ENCODE assay signal across 1 cellular context in genomic region chr7:97104719-97105129, GRCh38.
TF ChIP-seq lines count a peak whose summit lies in the region.

No MANE protein-coding gene starts in this region.

TF ChIP-seq in GM12878, 131 proteins besides CTCF, POLR2A, EP300 and RAD21 (continued from another document and continues in another):
- TF ChIP-seq, protein P1, sequence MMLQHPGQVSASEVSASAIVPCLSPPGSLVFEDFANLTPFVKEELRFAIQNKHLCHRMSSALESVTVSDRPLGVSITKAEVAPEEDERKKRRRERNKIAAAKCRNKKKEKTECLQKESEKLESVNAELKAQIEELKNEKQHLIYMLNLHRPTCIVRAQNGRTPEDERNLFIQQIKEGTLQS (IDR thresholded peaks at IDR 0.05; ENCODE audit: borderline replicate concordance, extremely low read depth, low read depth, low read length): no peak
- no peak for TF ChIP-seq ZNF592 (IDR thresholded peaks at IDR 0.05)
- TF ChIP-seq ZSCAN29 (IDR thresholded peaks at IDR 0.05): no peak
- no peak for TF ChIP-seq MEF2A (IDR thresholded peaks at IDR 0.05; ENCODE audit: insufficient read depth, low read depth, low read length)
- no peak for TF ChIP-seq CBX5 (IDR thresholded peaks at IDR 0.05; ENCODE audit: low read depth)
- TF ChIP-seq LARP7 (IDR thresholded peaks at IDR 0.05): no peak
- no peak for TF ChIP-seq PAX5 (IDR thresholded peaks at IDR 0.05; ENCODE audit: borderline replicate concordance, low read depth, low read length)
- no peak for TF ChIP-seq BHLHE40 (IDR thresholded peaks at IDR 0.05; ENCODE audit: borderline replicate concordance in 1 of 2, low read depth in 2 of 2, low read length in 1 of 2)
- TF ChIP-seq NBN (IDR thresholded peaks at IDR 0.05): no peak
- TF ChIP-seq, protein P2, sequence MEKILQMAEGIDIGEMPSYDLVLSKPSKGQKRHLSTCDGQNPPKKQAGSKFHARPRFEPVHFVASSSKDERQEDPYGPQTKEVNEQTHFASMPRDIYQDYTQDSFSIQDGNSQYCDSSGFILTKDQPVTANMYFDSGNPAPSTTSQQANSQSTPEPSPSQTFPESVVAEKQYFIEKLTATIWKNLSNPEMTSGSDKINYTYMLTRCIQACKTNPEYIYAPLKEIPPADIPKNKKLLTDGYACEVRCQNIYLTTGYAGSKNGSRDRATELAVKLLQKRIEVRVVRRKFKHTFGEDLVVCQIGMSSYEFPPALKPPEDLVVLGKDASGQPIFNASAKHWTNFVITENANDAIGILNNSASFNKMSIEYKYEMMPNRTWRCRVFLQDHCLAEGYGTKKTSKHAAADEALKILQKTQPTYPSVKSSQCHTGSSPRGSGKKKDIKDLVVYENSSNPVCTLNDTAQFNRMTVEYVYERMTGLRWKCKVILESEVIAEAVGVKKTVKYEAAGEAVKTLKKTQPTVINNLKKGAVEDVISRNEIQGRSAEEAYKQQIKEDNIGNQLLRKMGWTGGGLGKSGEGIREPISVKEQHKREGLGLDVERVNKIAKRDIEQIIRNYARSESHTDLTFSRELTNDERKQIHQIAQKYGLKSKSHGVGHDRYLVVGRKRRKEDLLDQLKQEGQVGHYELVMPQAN (conservative IDR thresholded peaks at IDR 0.05): no peak
- no peak for TF ChIP-seq MYC (IDR thresholded peaks at IDR 0.05; ENCODE audit: insufficient read depth, insufficient read length, insufficient replicate concordance, low read length, severe bottlenecking)
- TF ChIP-seq SRF (IDR thresholded peaks at IDR 0.05; ENCODE audit: low read depth in 2 of 2, low read length in 2 of 2): no peak
- TF ChIP-seq TCF12 (IDR thresholded peaks at IDR 0.05; ENCODE audit: low read depth, low read length): 0 out of 2 replicates have a peak, but pooled peaks have one; percentile 37
- TF ChIP-seq TAF1 (IDR thresholded peaks at IDR 0.05; ENCODE audit: borderline replicate concordance, low read depth, low read length): no peak
- TF ChIP-seq YY1 (IDR thresholded peaks at IDR 0.05; ENCODE audit: low read depth, low read length): peak; percentile 50
- TF ChIP-seq SPI1 (IDR thresholded peaks at IDR 0.05; ENCODE audit: borderline replicate concordance, insufficient read depth, low read depth, low read length): no peak
- no peak for TF ChIP-seq RAD51 (IDR thresholded peaks at IDR 0.05)
- no peak for TF ChIP-seq ASH2L (IDR thresholded peaks at IDR 0.05; ENCODE audit: borderline replicate concordance, low read depth)
- TF ChIP-seq JUND (IDR thresholded peaks at IDR 0.05; ENCODE audit: low read depth, low read length): no peak
- no peak for TF ChIP-seq CEBPB (IDR thresholded peaks at IDR 0.05; ENCODE audit: borderline replicate concordance in 1 of 2, low read depth in 2 of 2, low read length in 2 of 2)
- TF ChIP-seq CBFB (IDR thresholded peaks at IDR 0.05; ENCODE audit: low read depth): peak; percentile 47; the same call in 1 of the 2 replicates
- no peak for TF ChIP-seq EGR1 (IDR thresholded peaks at IDR 0.05; ENCODE audit: borderline replicate concordance in 1 of 2, low read depth in 2 of 2, low read length in 2 of 2)
- no peak for TF ChIP-seq MTA2 (IDR thresholded peaks at IDR 0.05; ENCODE audit: low read depth)
- no peak for TF ChIP-seq JUNB (IDR thresholded peaks at IDR 0.05)
- TF ChIP-seq IKZF1 (conservative IDR thresholded peaks at IDR 0.05): no peak
- no peak for TF ChIP-seq MEF2B (IDR thresholded peaks at IDR 0.05; ENCODE audit: partially characterized antibody, poor library complexity, severe bottlenecking)
- no peak for TF ChIP-seq NR2F1 (conservative IDR thresholded peaks at IDR 0.05)
- TF ChIP-seq, protein P3, sequence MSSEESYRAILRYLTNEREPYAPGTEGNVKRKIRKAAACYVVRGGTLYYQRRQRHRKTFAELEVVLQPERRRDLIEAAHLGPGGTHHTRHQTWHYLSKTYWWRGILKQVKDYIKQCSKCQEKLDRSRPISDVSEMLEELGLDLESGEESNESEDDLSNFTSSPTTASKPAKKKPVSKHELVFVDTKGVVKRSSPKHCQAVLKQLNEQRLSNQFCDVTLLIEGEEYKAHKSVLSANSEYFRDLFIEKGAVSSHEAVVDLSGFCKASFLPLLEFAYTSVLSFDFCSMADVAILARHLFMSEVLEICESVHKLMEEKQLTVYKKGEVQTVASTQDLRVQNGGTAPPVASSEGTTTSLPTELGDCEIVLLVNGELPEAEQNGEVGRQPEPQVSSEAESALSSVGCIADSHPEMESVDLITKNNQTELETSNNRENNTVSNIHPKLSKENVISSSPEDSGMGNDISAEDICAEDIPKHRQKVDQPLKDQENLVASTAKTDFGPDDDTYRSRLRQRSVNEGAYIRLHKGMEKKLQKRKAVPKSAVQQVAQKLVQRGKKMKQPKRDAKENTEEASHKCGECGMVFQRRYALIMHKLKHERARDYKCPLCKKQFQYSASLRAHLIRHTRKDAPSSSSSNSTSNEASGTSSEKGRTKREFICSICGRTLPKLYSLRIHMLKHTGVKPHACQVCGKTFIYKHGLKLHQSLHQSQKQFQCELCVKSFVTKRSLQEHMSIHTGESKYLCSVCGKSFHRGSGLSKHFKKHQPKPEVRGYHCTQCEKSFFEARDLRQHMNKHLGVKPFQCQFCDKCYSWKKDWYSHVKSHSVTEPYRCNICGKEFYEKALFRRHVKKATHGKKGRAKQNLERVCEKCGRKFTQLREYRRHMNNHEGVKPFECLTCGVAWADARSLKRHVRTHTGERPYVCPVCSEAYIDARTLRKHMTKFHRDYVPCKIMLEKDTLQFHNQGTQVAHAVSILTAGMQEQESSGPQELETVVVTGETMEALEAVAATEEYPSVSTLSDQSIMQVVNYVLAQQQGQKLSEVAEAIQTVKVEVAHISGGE (CRISPR knock-in tag; IDR thresholded peaks at IDR 0.05): no peak
- no peak for TF ChIP-seq CREB1 (IDR thresholded peaks at IDR 0.05; ENCODE audit: low read depth)
- no peak for TF ChIP-seq WRNIP1 (IDR thresholded peaks at IDR 0.05; ENCODE audit: borderline replicate concordance, low read depth, low read length)
- no peak for TF ChIP-seq ZZZ3 (IDR thresholded peaks at IDR 0.05; ENCODE audit: control insufficient read depth, insufficient read length, low read depth)
- TF ChIP-seq BCL11A (IDR thresholded peaks at IDR 0.05; ENCODE audit: low read depth, low read length): no peak
- no peak for TF ChIP-seq NFIC (IDR thresholded peaks at IDR 0.05; ENCODE audit: low read depth, low read length)
- TF ChIP-seq, protein P4, sequence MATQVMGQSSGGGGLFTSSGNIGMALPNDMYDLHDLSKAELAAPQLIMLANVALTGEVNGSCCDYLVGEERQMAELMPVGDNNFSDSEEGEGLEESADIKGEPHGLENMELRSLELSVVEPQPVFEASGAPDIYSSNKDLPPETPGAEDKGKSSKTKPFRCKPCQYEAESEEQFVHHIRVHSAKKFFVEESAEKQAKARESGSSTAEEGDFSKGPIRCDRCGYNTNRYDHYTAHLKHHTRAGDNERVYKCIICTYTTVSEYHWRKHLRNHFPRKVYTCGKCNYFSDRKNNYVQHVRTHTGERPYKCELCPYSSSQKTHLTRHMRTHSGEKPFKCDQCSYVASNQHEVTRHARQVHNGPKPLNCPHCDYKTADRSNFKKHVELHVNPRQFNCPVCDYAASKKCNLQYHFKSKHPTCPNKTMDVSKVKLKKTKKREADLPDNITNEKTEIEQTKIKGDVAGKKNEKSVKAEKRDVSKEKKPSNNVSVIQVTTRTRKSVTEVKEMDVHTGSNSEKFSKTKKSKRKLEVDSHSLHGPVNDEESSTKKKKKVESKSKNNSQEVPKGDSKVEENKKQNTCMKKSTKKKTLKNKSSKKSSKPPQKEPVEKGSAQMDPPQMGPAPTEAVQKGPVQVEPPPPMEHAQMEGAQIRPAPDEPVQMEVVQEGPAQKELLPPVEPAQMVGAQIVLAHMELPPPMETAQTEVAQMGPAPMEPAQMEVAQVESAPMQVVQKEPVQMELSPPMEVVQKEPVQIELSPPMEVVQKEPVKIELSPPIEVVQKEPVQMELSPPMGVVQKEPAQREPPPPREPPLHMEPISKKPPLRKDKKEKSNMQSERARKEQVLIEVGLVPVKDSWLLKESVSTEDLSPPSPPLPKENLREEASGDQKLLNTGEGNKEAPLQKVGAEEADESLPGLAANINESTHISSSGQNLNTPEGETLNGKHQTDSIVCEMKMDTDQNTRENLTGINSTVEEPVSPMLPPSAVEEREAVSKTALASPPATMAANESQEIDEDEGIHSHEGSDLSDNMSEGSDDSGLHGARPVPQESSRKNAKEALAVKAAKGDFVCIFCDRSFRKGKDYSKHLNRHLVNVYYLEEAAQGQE (IDR thresholded peaks at IDR 0.05; ENCODE audit: low read depth, low read length): no peak
- TF ChIP-seq CREM (IDR thresholded peaks at IDR 0.05; ENCODE audit: low read depth): no peak
- TF ChIP-seq PAX8 (IDR thresholded peaks at IDR 0.05): no peak
- TF ChIP-seq RUNX3 (IDR thresholded peaks at IDR 0.05; ENCODE audit: low read length): peak; percentile 79
- TF ChIP-seq ZNF207 (IDR thresholded peaks at IDR 0.05; ENCODE audit: borderline replicate concordance): no peak
- TF ChIP-seq NFYA (IDR thresholded peaks at IDR 0.05; ENCODE audit: borderline replicate concordance, low read depth, low read length): no peak
- no peak for TF ChIP-seq ESRRA (IDR thresholded peaks at IDR 0.05; ENCODE audit: low read length)
- no peak for TF ChIP-seq GABPA (IDR thresholded peaks at IDR 0.05; ENCODE audit: low read depth)
- TF ChIP-seq ZBTB4 (CRISPR knock-in tag; IDR thresholded peaks at IDR 0.05): no peak
- no peak for TF ChIP-seq ATF7 (IDR thresholded peaks at IDR 0.05; ENCODE audit: low read depth)
- TF ChIP-seq, protein P5, sequence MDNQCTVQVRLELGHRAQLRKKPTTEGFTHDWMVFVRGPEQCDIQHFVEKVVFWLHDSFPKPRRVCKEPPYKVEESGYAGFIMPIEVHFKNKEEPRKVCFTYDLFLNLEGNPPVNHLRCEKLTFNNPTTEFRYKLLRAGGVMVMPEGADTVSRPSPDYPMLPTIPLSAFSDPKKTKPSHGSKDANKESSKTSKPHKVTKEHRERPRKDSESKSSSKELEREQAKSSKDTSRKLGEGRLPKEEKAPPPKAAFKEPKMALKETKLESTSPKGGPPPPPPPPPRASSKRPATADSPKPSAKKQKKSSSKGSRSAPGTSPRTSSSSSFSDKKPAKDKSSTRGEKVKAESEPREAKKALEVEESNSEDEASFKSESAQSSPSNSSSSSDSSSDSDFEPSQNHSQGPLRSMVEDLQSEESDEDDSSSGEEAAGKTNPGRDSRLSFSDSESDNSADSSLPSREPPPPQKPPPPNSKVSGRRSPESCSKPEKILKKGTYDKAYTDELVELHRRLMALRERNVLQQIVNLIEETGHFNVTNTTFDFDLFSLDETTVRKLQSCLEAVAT (IDR thresholded peaks at IDR 0.05): no peak
- TF ChIP-seq USF2 (IDR thresholded peaks at IDR 0.05; ENCODE audit: borderline replicate concordance, low read depth, low read length): no peak
- no peak for TF ChIP-seq ZNF24 (IDR thresholded peaks at IDR 0.05)
- TF ChIP-seq FOXK2 (IDR thresholded peaks at IDR 0.05): no peak
- TF ChIP-seq NR2C2 (IDR thresholded peaks at IDR 0.05; ENCODE audit: borderline replicate concordance, control insufficient read depth, insufficient read length, low read depth): no peak
- TF ChIP-seq PML (IDR thresholded peaks at IDR 0.05; ENCODE audit: low read length): no peak
